8 cellular contexts compared by ENCODE assay signal in genomic region chr6:150891886-150892485, GRCh38. TPM values are rescaled to one million over a fixed set of nuclear protein-coding genes. Genes with fewer than 3 reads are reported as not detected.
A peak's percentile ranks its signal among the peaks of the same experiment; 100 is the strongest.
DNase-seq lines count a peak whose midpoint lies in the region; ATAC-seq and TF ChIP-seq lines count a peak whose summit lies in the region.

No MANE protein-coding gene starts in this region.

- H3K4me3 Mint-ChIP-seq in progenitor cell of endocrine pancreas (ENCODE audit: low read depth), result no peak overlapping the region

- H3K27ac Mint-ChIP-seq in progenitor cell of endocrine pancreas, result no peak overlapping the region

- peaks cover 11% of the 10 kb centered on the region for H3K36me3 Mint-ChIP-seq in progenitor cell of endocrine pancreas (ENCODE audit: insufficient read depth)

- no peak overlapping the region for H3K4me3 ChIP-seq in LNCaP clone FGC (ENCODE audit: low read depth, low read length)

- TF ChIP-seq CTCF in LNCaP clone FGC (IDR thresholded peaks at IDR 0.05; ENCODE audit: control insufficient read depth, extremely low read depth, insufficient read depth) (peak; percentile 89), progenitor cell of endocrine pancreas (IDR thresholded peaks at IDR 0.05; ENCODE audit: unreplicated experiment) (peak; percentile 83)

- intact Hi-C loops in Right ventricle myocardium inferior (cut with DNase I), result loop anchor here (2.0 kb wide), 2 partner anchors 117 to 443 kb away; no protein-coding TSS in a partner anchor

- H3K9me3 Mint-ChIP-seq in progenitor cell of endocrine pancreas (ENCODE audit: low read depth), result no peaks in the 10 kb centered on the region

- no peaks in the 10 kb centered on the region for H3K4me1 Mint-ChIP-seq in progenitor cell of endocrine pancreas (ENCODE audit: low read depth)

- ATAC-seq in GM18870 (IDR thresholded peaks at IDR 0.05; ENCODE audit: unreplicated experiment), result peak; percentile 46
- ATAC-seq in Right ventricle myocardium inferior, result peak; percentile 74
- no peak for ATAC-seq in HG02970 (IDR thresholded peaks at IDR 0.05; ENCODE audit: low FRiP score, unreplicated experiment)

- peak; percentile 62 for DNase-seq in AG20443 (ENCODE audit: low spot score)
- peak; percentile 72 for DNase-seq in LNCaP clone FGC (ENCODE audit: low read depth)
- peak; percentile 12 for DNase-seq in SHP77 treated with DMSO at 0.1 percent for 48 hours (lab: John Stamatoyannopoulos, UW)
- peak; percentile 46 for DNase-seq in activated naive CD4-positive, alpha-beta T cell treated with anti-CD3 and anti-CD28 coated beads, Interleukin-2, amount 50 U/mL, for 16 hours
- DNase-seq in Right ventricle myocardium inferior (ENCODE audit: missing footprints), result no peak
- DNase-seq in progenitor cell of endocrine pancreas (ENCODE audit: low spot score, unreplicated experiment), result peak; percentile 46

- H3K27me3 Mint-ChIP-seq in progenitor cell of endocrine pancreas, result no peaks in the 10 kb centered on the region

RNA-seq across cellular contexts. Expression of gene MTHFD1L, which starts 26.5 kb away (rescaled TPM):
- total RNA-seq in Right ventricle myocardium inferior (3.4 TPM), progenitor cell of endocrine pancreas (37.4 and 44.5 TPM in 2 replicates)
